In the genomic region with DNA sequence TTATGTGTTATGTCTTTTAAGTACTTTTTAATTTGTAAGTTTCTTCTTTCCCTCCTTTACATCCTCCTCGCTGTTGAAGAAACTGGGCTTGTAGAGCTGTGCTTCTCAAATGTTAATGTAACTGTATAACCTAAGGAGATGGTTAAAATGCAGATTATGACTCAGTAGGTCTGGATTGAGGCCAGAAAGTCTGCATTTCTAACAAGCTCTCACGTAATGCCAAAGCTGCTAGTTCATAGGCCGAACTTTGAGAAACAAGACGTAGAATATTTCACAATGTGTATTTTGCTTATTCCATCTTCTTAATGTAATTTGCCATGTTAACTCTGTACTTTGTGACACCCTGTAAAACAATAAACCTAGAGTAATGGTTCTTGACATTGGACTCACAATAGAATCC, we compare ENCODE assay signal across 14 cellular contexts.
DNase-seq lines count a peak whose midpoint lies in the region; ATAC-seq and TF ChIP-seq lines count a peak whose summit lies in the region.
"Had no signal": no experiment of that assay in that cellular context is flagged by ENCODE, and none has a peak within 500 bp of the region (broad histone marks: within the 10 kb centered on the region; RNA-seq: fewer than 3 reads in every experiment).

No MANE protein-coding gene starts in this region.

- H3K4me3 Mint-ChIP-seq in GM23338 (no peak overlapping the region), H9 (no peak overlapping the region)
- H3K4me3 Mint-ChIP-seq: dendritic cell treated with granulocyte-macrophage colony-stimulating factor and Interleukin-4, amounts not matched to agents 40 ng/mL and 50 ng/mL, for 4 days had no signal

- H4K20me1 ChIP-seq in GM23338 (replicated peaks; ENCODE audit: insufficient read depth) (no peaks in the 10 kb centered on the region), H9 (ENCODE audit: control insufficient read depth, insufficient read depth, insufficient read length) (no peaks in the 10 kb centered on the region)

- no peak overlapping the region for H4K5ac ChIP-seq in H9 (ENCODE audit: insufficient read length, low read depth, low read length)

- H3K27ac ChIP-seq in GM23338 (ENCODE audit: low read depth) (no peak overlapping the region), RWPE2 (ENCODE audit: poor library complexity, severe bottlenecking) (no peak overlapping the region), H9 (ENCODE audit: insufficient read length, low read depth, low read length) (no peak overlapping the region)
- H3K27ac ChIP-seq: gastrocnemius medialis, spleen had no signal

- H3K36me3 ChIP-seq in GM23338 (ENCODE audit: insufficient read depth): no peaks in the 10 kb centered on the region
- no peaks in the 10 kb centered on the region for H3K36me3 ChIP-seq in RWPE2 (ENCODE audit: low read depth)
- H3K36me3 ChIP-seq: gastrocnemius medialis, spleen had no signal

- H3F3A ChIP-seq in GM23338 (replicated peaks; ENCODE audit: low read depth): no peaks in the 10 kb centered on the region

- H3K4me2 ChIP-seq in GM23338 (no peak overlapping the region), H9 (ENCODE audit: insufficient read depth, insufficient read length, low read length) (no peak overlapping the region)

- H3K4me1 Mint-ChIP-seq in GM23338 (peaks cover 4% of the 10 kb centered on the region; the same call in 2 of the 3 replicates), H9 (no peaks in the 10 kb centered on the region)

- H3K27me3 Mint-ChIP-seq in GM23338 (ENCODE audit: insufficient read depth, low read depth, poor library complexity) (no peaks in the 10 kb centered on the region), H9 (ENCODE audit: low read depth) (peaks cover 40% of the 10 kb centered on the region)
- H3K27me3 Mint-ChIP-seq: dendritic cell treated with granulocyte-macrophage colony-stimulating factor and Interleukin-4, amounts not matched to agents 40 ng/mL and 50 ng/mL, for 4 days had no signal

- no peaks in the 10 kb centered on the region for H3K79me1 ChIP-seq in H9 (ENCODE audit: insufficient read depth, low read depth, low read length, poor library complexity, severe bottlenecking)

- H3K23me2 ChIP-seq in H9 (ENCODE audit: insufficient read length, low read depth, low read length, poor library complexity, severe bottlenecking): no peaks in the 10 kb centered on the region

- no peak overlapping the region for H2BK15ac ChIP-seq in H9 (ENCODE audit: low read depth, low read length)

- no peaks in the 10 kb centered on the region for H3K9me3 ChIP-seq in RWPE2 (ENCODE audit: severe bottlenecking)
- no peaks in the 10 kb centered on the region for H3K9me3 ChIP-seq in H9 (ENCODE audit: control insufficient read depth, low read depth, low read length)
- H3K9me3 ChIP-seq: gastrocnemius medialis, spleen had no signal

- WGBS in H9 (ENCODE audit: extremely low coverage, insufficient read length, low lambda C conversion rate): no CpG with 5 or more reads among the region's 4 CpGs

- no peak for ATAC-seq in GM23338
- ATAC-seq in RWPE2 (ENCODE audit: low read depth): peak; percentile 73
- no peak for ATAC-seq in GM19324 (IDR thresholded peaks at IDR 0.05; ENCODE audit: low FRiP score, unreplicated experiment)
- ATAC-seq: gastrocnemius medialis had no signal

- no peak overlapping the region for H3T11ph ChIP-seq in H9 (ENCODE audit: low read length)

- DNase-seq in GM23338 (ENCODE audit: low spot score) (no peak), RWPE2 (ENCODE audit: low spot score) (no peak), fibroblast of gingiva (ENCODE audit: low read depth) (peak; percentile 80), skeletal muscle cell (ENCODE audit: low read depth) (peak; percentile 91), H9 (no peak)
- DNase-seq in activated effector memory CD4-positive, alpha-beta T cell treated with Interleukin-2 at 50 U/mL for 16 hours: no peak
- DNase-seq: activated CD4-positive, alpha-beta T cell treated with anti-CD3 and anti-CD28 coated beads for 1 hour; gastrocnemius medialis; NCI-H82; Right ventricle myocardium superior; spleen; T-helper 2 cell had no signal

- H3K4me1 ChIP-seq in GM23338 (ENCODE audit: insufficient read depth) (0 out of 2 replicates have a peak, but pooled peaks cover 4% of the 10 kb centered on the region), RWPE2 (ENCODE audit: insufficient read depth, poor library complexity, severe bottlenecking) (peaks cover 7% of the 10 kb centered on the region), H9 (ENCODE audit: insufficient read depth, low read length) (no peaks in the 10 kb centered on the region)
- H3K4me1 ChIP-seq: gastrocnemius medialis, spleen had no signal

- H2BK120ac ChIP-seq in H9 (ENCODE audit: low read depth, low read length, poor library complexity, severe bottlenecking): no peak overlapping the region

- H3K23ac ChIP-seq in H9 (ENCODE audit: insufficient read length, low read depth, low read length): no peak overlapping the region

- no peak overlapping the region for H3K56ac ChIP-seq in H9 (ENCODE audit: insufficient read length, low read depth, low read length)

- H2BK20ac ChIP-seq in H9 (ENCODE audit: low read depth, low read length, poor library complexity, severe bottlenecking): no peak overlapping the region

- H3K9ac ChIP-seq in H9 (ENCODE audit: extremely low read depth, insufficient read length, low read length): no peak overlapping the region

- no peaks in the 10 kb centered on the region for H3K36me3 Mint-ChIP-seq in GM23338 (ENCODE audit: low read depth)
- H3K36me3 Mint-ChIP-seq in H9 (ENCODE audit: insufficient read depth in 1 of 3, low read depth in 3 of 3): no peaks in the 10 kb centered on the region

- H3K18ac ChIP-seq in H9 (ENCODE audit: insufficient read length, low read depth, low read length): no peak overlapping the region

- H2AK5ac ChIP-seq in H9 (ENCODE audit: insufficient read length, low read length): no peak overlapping the region

- H3K4ac ChIP-seq in H9 (ENCODE audit: low read depth, low read length): no peak overlapping the region

- no peak for TF ChIP-seq CTCF in GM23338 (conservative IDR thresholded peaks at IDR 0.05; ENCODE audit: low read depth in 2 of 2)
- TF ChIP-seq CTCF in RWPE2 (IDR thresholded peaks at IDR 0.05; ENCODE audit: poor library complexity, severe bottlenecking): no peak
- TF ChIP-seq CTCF in H9 (conservative IDR thresholded peaks at IDR 0.05): no peak

- no peak overlapping the region for H2BK5ac ChIP-seq in H9 (ENCODE audit: insufficient read length, low read length)

- no peak overlapping the region for H3K27ac Mint-ChIP-seq in GM23338
- no peak overlapping the region for H3K27ac Mint-ChIP-seq in H9
- H3K27ac Mint-ChIP-seq: dendritic cell treated with granulocyte-macrophage colony-stimulating factor and Interleukin-4, amounts not matched to agents 40 ng/mL and 50 ng/mL, for 4 days had no signal

- H4K8ac ChIP-seq in H9 (replicated peaks; ENCODE audit: insufficient read length, low read depth, low read length): no peak overlapping the region

- H2BK12ac ChIP-seq in H9 (ENCODE audit: insufficient read length, low read depth, low read length): no peak overlapping the region

- H4K91ac ChIP-seq in H9 (ENCODE audit: insufficient read length, low read depth, low read length): no peak overlapping the region

- H3K27me3 ChIP-seq in GM23338 (ENCODE audit: insufficient read depth) (no peaks in the 10 kb centered on the region), RWPE2 (ENCODE audit: insufficient read depth, poor library complexity, severe bottlenecking) (no peaks in the 10 kb centered on the region), H9 (ENCODE audit: insufficient read depth, low read length) (no peaks in the 10 kb centered on the region)
- H3K27me3 ChIP-seq: gastrocnemius medialis, spleen had no signal

- H3K4me3 ChIP-seq in GM23338: no peak overlapping the region
- no peak overlapping the region for H3K4me3 ChIP-seq in RWPE2 (ENCODE audit: severe bottlenecking)
- H3K4me3 ChIP-seq in skeletal muscle cell (ENCODE audit: low read depth, low read length): no peak overlapping the region
- H3K4me3 ChIP-seq: gastrocnemius medialis, spleen had no signal

- H3K9me3 Mint-ChIP-seq in GM23338: no peaks in the 10 kb centered on the region
- no peaks in the 10 kb centered on the region for H3K9me3 Mint-ChIP-seq in H9
- H3K9me3 Mint-ChIP-seq: dendritic cell treated with granulocyte-macrophage colony-stimulating factor and Interleukin-4, amounts not matched to agents 40 ng/mL and 50 ng/mL, for 4 days had no signal

- no peaks in the 10 kb centered on the region for H3K9me2 ChIP-seq in GM23338 (ENCODE audit: insufficient read depth)

- H3K79me2 ChIP-seq in GM23338 (replicated peaks; ENCODE audit: insufficient read depth): no peaks in the 10 kb centered on the region
- H3K79me2 ChIP-seq in H9 (ENCODE audit: insufficient read depth, low read length): no peaks in the 10 kb centered on the region

- peak overlapping the region; percentile 5; the same call in 1 of the 2 replicates for H2AFZ ChIP-seq in GM23338
- H2AFZ ChIP-seq in H9 (ENCODE audit: low read length): no peak overlapping the region

- H3K14ac ChIP-seq in H9 (ENCODE audit: insufficient read depth, low read length): no peak overlapping the region

TF ChIP-seq in GM23338, 12 proteins besides CTCF, POLR2A, EP300 and RAD21 (continues in another document):
- TF ChIP-seq ZNF114 (CRISPR knock-in tag; IDR thresholded peaks at IDR 0.05): no peak

Comparison
In these comparisons a context has a peak if more than half of its experiments do, and no peak if none do; other contexts are left out.
1. DNase-seq: peak in fibroblast of gingiva (single experiment) and skeletal muscle cell (single experiment); none in GM23338 (single experiment), RWPE2 (single experiment), activated effector memory CD4-positive, alpha-beta T cell treated with Interleukin-2 at 50 U/mL for 16 hours (single experiment) and H9 (single experiment).